Comparison of ENCODE assay signal across 12 cellular contexts in genomic region chr15:49692514-49693090, GRCh38.
"Had no signal": no experiment of that assay in that cellular context is flagged by ENCODE, and none has a peak within 500 bp of the region (broad histone marks: within the 10 kb centered on the region; RNA-seq: fewer than 3 reads in every experiment).

No MANE protein-coding gene starts in this region.

- H3K4me3 ChIP-seq: thoracic aorta had no signal

- H3K9me3 ChIP-seq: thoracic aorta had no signal

- H3K27ac ChIP-seq: epithelial cell of prostate, thoracic aorta had no signal

- DNase-seq: activated effector memory CD4-positive, alpha-beta T cell treated with Interleukin-2 at 50 U/mL for 16 hours; activated T-cell treated with anti-CD3 and anti-CD28 coated beads, Interleukin-2, amount 50 U/mL, for 1 hour; amygdala; cortex of kidney; effector memory CD8-positive, alpha-beta T cell; left colon; natural killer cell; occipital lobe; stimulated activated CD4-positive, alpha-beta T cell treated with anti-CD3 and anti-CD28 coated beads, Interleukin-4, amount 100 ng/mL, for 4 hours; stimulated activated naive CD8-positive, alpha-beta T cell treated with anti-CD3 and anti-CD28 coated beads, Interleukin-15, amount 100 ng/mL, for 72 hours had no signal

- H3K36me3 ChIP-seq: thoracic aorta had no signal
